Comparison of ENCODE assay signal across 19 cellular contexts in genomic region chr3:33394403-33395054, GRCh38.
"Had no signal": no experiment of that assay in that cellular context is flagged by ENCODE, and none has a peak within 500 bp of the region (broad histone marks: within the 10 kb centered on the region; RNA-seq: fewer than 3 reads in every experiment).

No MANE protein-coding gene starts in this region.

- DNase-seq: effector CD4-positive, alpha-beta T cell; endodermal cell; foreskin melanocyte; heart left ventricle; hypothalamus; kidney glomerular epithelial cell; mammary epithelial cell; mucosa of descending colon; naive thymus-derived CD8-positive, alpha-beta T cell; posterior cingulate gyrus; sigmoid colon; stimulated activated CD4-positive, alpha-beta T cell treated with anti-CD3 and anti-CD28 coated beads, Interleukin-12 subunit alpha, Interleukin-12 subunit beta, amount 100 ng/mL, for 4 hours; stimulated activated naive CD4-positive, alpha-beta T cell treated with Interleukin-2 at 50 U/mL for 16 hours; trophoblast cell had no signal

- FAIRE-seq: endothelial cell of umbilical vein, islet of Langerhans had no signal

- H3K27me3 ChIP-seq: heart left ventricle, neutrophil, sigmoid colon had no signal

- H3K27ac ChIP-seq: coronary artery, heart left ventricle, neutrophil, sigmoid colon, skin epidermis had no signal

- ATAC-seq: heart left ventricle; mucosa of descending colon; naive thymus-derived CD8-positive, alpha-beta T cell had no signal

- H3K9me3 ChIP-seq: heart left ventricle, mucosa of descending colon, neutrophil, sigmoid colon had no signal

- H3K4me3 ChIP-seq: coronary artery, heart left ventricle, mucosa of descending colon, sigmoid colon, skin epidermis had no signal
